ENCODE assay signal across 9 cellular contexts in genomic region chr13:43054803-43055802, GRCh38. TPM values are rescaled to one million over a fixed set of nuclear protein-coding genes. Genes with fewer than 3 reads are reported as not detected.
DNase-seq lines count a peak whose midpoint lies in the region; ATAC-seq and TF ChIP-seq lines count a peak whose summit lies in the region.
"Had no signal": no experiment of that assay in that cellular context is flagged by ENCODE, and none has a peak within 500 bp of the region (broad histone marks: within the 10 kb centered on the region; RNA-seq: fewer than 3 reads in every experiment).

No MANE protein-coding gene starts in this region.

- H3K36me3 ChIP-seq in cardiac muscle cell = no peaks in the 10 kb centered on the region
- no peaks in the 10 kb centered on the region for H3K36me3 ChIP-seq in prostate gland

- intact Hi-C loops in prostate gland (cut with DNase I) = no loop called here

- no peaks in the 10 kb centered on the region for H3K27me3 Mint-ChIP-seq in activated T-helper 17 cell treated with anti-CD3 and anti-CD28 coated beads, Interleukin-2, amount 50 U/mL, for 72 hours

- peak; percentile 25 for ATAC-seq in activated T-helper 17 cell treated with anti-CD3 and anti-CD28 coated beads, Interleukin-2, amount 50 U/mL, for 72 hours (replicated peaks)
- no peak for ATAC-seq in HG03457 (IDR thresholded peaks at IDR 0.05; ENCODE audit: unreplicated experiment)
- ATAC-seq in HG03280 (IDR thresholded peaks at IDR 0.05; ENCODE audit: unreplicated experiment) = no peak
- no peak for ATAC-seq in HG03520 (IDR thresholded peaks at IDR 0.05; ENCODE audit: unreplicated experiment)

- no peak overlapping the region for H3K27ac Mint-ChIP-seq in activated T-helper 17 cell treated with anti-CD3 and anti-CD28 coated beads, Interleukin-2, amount 50 U/mL, for 72 hours

- H3K27ac ChIP-seq in cardiac muscle cell (peak overlapping the region; percentile 97), prostate gland (peak overlapping the region; percentile 69 to 72)
- H3K27ac ChIP-seq: VCaP had no signal

- no peaks in the 10 kb centered on the region for H3K9me3 ChIP-seq in cardiac muscle cell (ENCODE audit: low read depth)
- no peaks in the 10 kb centered on the region for H3K9me3 ChIP-seq in prostate gland

- peaks cover 38% of the 10 kb centered on the region for H3K4me1 Mint-ChIP-seq in activated T-helper 17 cell treated with anti-CD3 and anti-CD28 coated beads, Interleukin-2, amount 50 U/mL, for 72 hours

- WGBS in prostate gland = 3% methylated on average over 13 of the region's 13 CpGs

- H3K27me3 ChIP-seq in cardiac muscle cell (no peaks in the 10 kb centered on the region), prostate gland (replicated peaks; ENCODE audit: insufficient read depth) (no peaks in the 10 kb centered on the region)

- H3K4me3 Mint-ChIP-seq in activated T-helper 17 cell treated with anti-CD3 and anti-CD28 coated beads, Interleukin-2, amount 50 U/mL, for 72 hours = no peak overlapping the region

- no peaks in the 10 kb centered on the region for H3K9me3 Mint-ChIP-seq in activated T-helper 17 cell treated with anti-CD3 and anti-CD28 coated beads, Interleukin-2, amount 50 U/mL, for 72 hours

- H3K4me3 ChIP-seq in GM08714 (ENCODE audit: low read length) = peak overlapping the region; percentile 98
- H3K4me3 ChIP-seq in cardiac muscle cell = peak overlapping the region; percentile 20
- H3K4me3 ChIP-seq in prostate gland = peak overlapping the region; percentile 17 to 27

- TF ChIP-seq CTCF in cardiac muscle cell (IDR thresholded peaks at IDR 0.05; ENCODE audit: low read depth, low read length) (no peak), prostate gland (IDR thresholded peaks at IDR 0.05) (no peak)

- H3K4me1 ChIP-seq in cardiac muscle cell (ENCODE audit: low read depth) (peaks cover 27% of the 10 kb centered on the region), prostate gland (replicated peaks) (no peaks in the 10 kb centered on the region)

- DNase-seq in HS-27A (ENCODE audit: low read depth) = peak; percentile 29
- peak; percentile 70 to 88 for DNase-seq in cardiac muscle cell (ENCODE audit: low read depth in 1 of 2, low spot score in 1 of 2)
- peak; percentile 18 for DNase-seq in prostate gland (ENCODE audit: low spot score)

- TF ChIP-seq POLR2A in prostate gland (IDR thresholded peaks at IDR 0.05) = no peak

- H3K36me3 Mint-ChIP-seq in activated T-helper 17 cell treated with anti-CD3 and anti-CD28 coated beads, Interleukin-2, amount 50 U/mL, for 72 hours (ENCODE audit: low read depth) = peaks cover 7% of the 10 kb centered on the region

RNA-seq across cellular contexts. Expression of gene DNAJC15, which starts 31.7 kb away (rescaled TPM):
- total RNA-seq in activated T-helper 17 cell treated with anti-CD3 and anti-CD28 coated beads, Interleukin-2, amount 50 U/mL, for 72 hours = 10 to 100 TPM in 1 of 2 donors, 1 to 10 TPM in 1; 7.5 to 15.6 TPM
- total RNA-seq in cardiac muscle cell = 0.88 and 1.0 TPM in 2 replicates
- 3.9 and 5.2 TPM in 2 replicates for polyA plus RNA-seq in cardiac muscle cell
- 1 to 10 TPM; 1.4 to 8.2 TPM for total RNA-seq in prostate gland

Comparison
In these comparisons a context has a peak if more than half of its experiments do, and no peak if none do; other contexts are left out.
1. H3K4me3 ChIP-seq: peak in every context shown above with its lines; median percentile 98 in GM08714; 22 in prostate gland; 20 in cardiac muscle cell.
2. DNase-seq: peak in every context shown above with its lines; median percentile 79 in cardiac muscle cell; 29 in HS-27A; 18 in prostate gland.